In genomic region chr20:10812738-10813327, GRCh38 we compare ENCODE assay signal across 23 cellular contexts.
"Had no signal": no experiment of that assay in that cellular context is flagged by ENCODE, and none has a peak within 500 bp of the region (broad histone marks: within the 10 kb centered on the region; RNA-seq: fewer than 3 reads in every experiment).

No MANE protein-coding gene starts in this region.

- H3K27ac ChIP-seq: colonic mucosa, gastrocnemius medialis, heart right ventricle, left lung, parathyroid adenoma, psoas muscle, right lobe of liver, spleen, thoracic aorta had no signal

- H3K4me1 ChIP-seq: colonic mucosa, gastrocnemius medialis, heart right ventricle, left lung, parathyroid adenoma, psoas muscle, right lobe of liver, spleen had no signal

- H3K4me3 ChIP-seq: colonic mucosa, gastrocnemius medialis, heart right ventricle, left lung, lung, psoas muscle, right lobe of liver, spleen, thoracic aorta had no signal

- H3K79me2 ChIP-seq: parathyroid adenoma had no signal

- DNase-seq: colonic mucosa; effector CD4-positive, alpha-beta T cell; endodermal cell; erythroblast; gastrocnemius medialis; heart right ventricle; left lung; mesenchymal stem cell; naive B cell; occipital lobe; psoas muscle; retina; right lobe of liver; spleen; stimulated activated CD4-positive, alpha-beta T cell treated with anti-CD3 and anti-CD28 coated beads, Interleukin-15, amount 100 ng/mL, for 24 hours; stimulated activated CD4-positive, alpha-beta T cell treated with anti-CD3 and anti-CD28 coated beads, Interleukin-1b, Interleukin-23, amount 100 ng/mL, for 48 hours; stimulated activated CD4-positive, alpha-beta T cell treated with anti-CD3 and anti-CD28 coated beads, Interleukin-4, amount 100 ng/mL, for 24 hours; stimulated activated naive B cell treated with anti-CD40 and anti-IgM and Interleukin-4, amounts not matched to agents 10 μg/mL and 1 μg/mL and 100 μg/mL, for 72 hours; stimulated activated naive CD8-positive, alpha-beta T cell treated with anti-CD3 and anti-CD28 coated beads, Interleukin-15, amount 100 ng/mL, for 72 hours; trophoblast cell had no signal

- H3K27me3 ChIP-seq: colonic mucosa, gastrocnemius medialis, heart right ventricle, left lung, right lobe of liver had no signal

- H3K36me3 ChIP-seq: colonic mucosa, gastrocnemius medialis, heart right ventricle, left lung, right lobe of liver, spleen, thoracic aorta had no signal

- H3K9me3 ChIP-seq: colonic mucosa, gastrocnemius medialis, heart right ventricle, left lung, psoas muscle, right lobe of liver, spleen, thoracic aorta had no signal

- H2AFZ ChIP-seq: parathyroid adenoma had no signal
